ENCODE assay signal across 1 cellular context in genomic region chr2:70553584-70554337, GRCh38.
A peak's percentile ranks its signal among the peaks of the same experiment; 100 is the strongest.
TF ChIP-seq lines count a peak whose summit lies in the region.

Gene TGFA, minus strand, starts transcription at chr2:70553826. Its CDS starts 59 bp downstream, at chr2:70553767.

TF ChIP-seq in HepG2, 621 proteins besides CTCF, POLR2A, EP300 and RAD21 (continued from another document):
- TF ChIP-seq ZNF318 (CRISPR knock-in tag; IDR thresholded peaks at IDR 0.05) (no peak), PHF21A (CRISPR knock-in tag; IDR thresholded peaks at IDR 0.05) (peak; percentile 51), ZNF737 (CRISPR knock-in tag; IDR thresholded peaks at IDR 0.05; ENCODE audit: borderline replicate concordance) (no peak; the same call in 1 of the 2 replicates), BCL6 (CRISPR knock-in tag; IDR thresholded peaks at IDR 0.05) (no peak), ZNF747 (CRISPR knock-in tag; IDR thresholded peaks at IDR 0.05; ENCODE audit: borderline replicate concordance) (no peak; the same call in 1 of the 2 replicates), SETDB1 (CRISPR knock-in tag; IDR thresholded peaks at IDR 0.05; ENCODE audit: borderline replicate concordance) (no peak), ZUFSP (CRISPR knock-in tag; IDR thresholded peaks at IDR 0.05; ENCODE audit: borderline replicate concordance) (no peak), CCDC6 (CRISPR knock-in tag; IDR thresholded peaks at IDR 0.05) (peak; percentile 92), YEATS4 (CRISPR knock-in tag; IDR thresholded peaks at IDR 0.05; ENCODE audit: borderline replicate concordance) (no peak), ZNF407 (CRISPR knock-in tag; IDR thresholded peaks at IDR 0.05; ENCODE audit: not compliant biosample characterization) (peak; percentile 40), ZNF878 (CRISPR knock-in tag; IDR thresholded peaks at IDR 0.05) (no peak), ZNF574 (CRISPR knock-in tag; IDR thresholded peaks at IDR 0.05) (peak; percentile 17; the same call in 1 of the 2 replicates), ZNF850 (CRISPR knock-in tag; conservative IDR thresholded peaks at IDR 0.05) (no peak), HHEX (CRISPR knock-in tag; IDR thresholded peaks at IDR 0.05) (no peak), FOXO1 (CRISPR knock-in tag; IDR thresholded peaks at IDR 0.05) (no peak; the same call in 1 of the 2 replicates), ZNF879 (CRISPR knock-in tag; IDR thresholded peaks at IDR 0.05) (0 out of 2 replicates have a peak, but pooled peaks have one; percentile 24), ZBTB49 (CRISPR knock-in tag; IDR thresholded peaks at IDR 0.05; ENCODE audit: borderline replicate concordance) (no peak), NPAS2 (CRISPR knock-in tag; IDR thresholded peaks at IDR 0.05; ENCODE audit: borderline replicate concordance) (no peak)
